ENCODE assay signal across 1 cellular context in genomic region chr2:28129955-28130695, GRCh38.
A peak's percentile ranks its signal among the peaks of the same experiment; 100 is the strongest.
TF ChIP-seq lines count a peak whose summit lies in the region.

No MANE protein-coding gene starts in this region.

TF ChIP-seq in SK-N-SH, 30 proteins besides CTCF, POLR2A, EP300 and RAD21 (continued from another document):
- TF ChIP-seq NFIC (IDR thresholded peaks at IDR 0.05; ENCODE audit: borderline replicate concordance) (peak; percentile 51; the same call in 1 of the 2 replicates), FOXM1 (IDR thresholded peaks at IDR 0.05; ENCODE audit: low read depth) (peak; percentile 65; the same call in 1 of the 2 replicates), TCF12 (IDR thresholded peaks at IDR 0.05) (peak; percentile 89), JUND (IDR thresholded peaks at IDR 0.05) (peak; percentile 77), MXI1 (IDR thresholded peaks at IDR 0.05; ENCODE audit: low read depth, low read length) (no peak)
